In genomic region chr2:116952254-116952653, GRCh38 we compare ENCODE assay signal across 15 cellular contexts.
DNase-seq lines count a peak whose midpoint lies in the region; ATAC-seq, FAIRE-seq and TF ChIP-seq lines count a peak whose summit lies in the region.
"Had no signal": no experiment of that assay in that cellular context is flagged by ENCODE, and none has a peak within 500 bp of the region (broad histone marks: within the 10 kb centered on the region; RNA-seq: fewer than 3 reads in every experiment).

No MANE protein-coding gene starts in this region.

- ATAC-seq in HepG2 (no peak), aorta (ENCODE audit: low FRiP score) (no peak)
- no peak for ATAC-seq in activated CD4-positive, CD25-positive, alpha-beta regulatory T cell treated with anti-CD3 and anti-CD28 coated beads, Interleukin-2, amount 50 U/mL, for 24 hours
- ATAC-seq in stimulated activated effector memory CD8-positive, alpha-beta T cell treated with anti-CD3 and anti-CD28 coated beads, Interleukin-12 subunit alpha, Interleukin-12 subunit beta, amount 100 ng/mL, for 72 hours: no peak
- ATAC-seq: activated CD8-positive, alpha-beta memory T cell treated with anti-CD3 and anti-CD28 coated beads, Interleukin-2, amount 10 ng/mL, durations not matched to agents 7 days and 5 days had no signal

- FAIRE-seq in HepG2 (lab: Jason Lieb, UNC): no peak
- FAIRE-seq: keratinocyte had no signal

- TF ChIP-seq CTCF in BE2C (IDR thresholded peaks at IDR 0.05; ENCODE audit: low read depth, low read length): peak; percentile 24
- peak; percentile 27 for TF ChIP-seq CTCF in SU-DHL-6 (IDR thresholded peaks at IDR 0.05; ENCODE audit: insufficient read depth, low read length, poor library complexity, severe bottlenecking)
- no peak for TF ChIP-seq CTCF in HepG2 (CRISPR knock-in tag; IDR thresholded peaks at IDR 0.05)

- H3K79me2 ChIP-seq in SU-DHL-6 (ENCODE audit: insufficient read depth, low read length): no peaks in the 10 kb centered on the region
- no peaks in the 10 kb centered on the region for H3K79me2 ChIP-seq in HepG2 (ENCODE audit: insufficient read depth, low read length)

- H3K9me3 ChIP-seq in BE2C (no peaks in the 10 kb centered on the region), SU-DHL-6 (ENCODE audit: insufficient read depth, low read length) (no peaks in the 10 kb centered on the region; the same call in 1 of the 2 replicates), HepG2 (ENCODE audit: low read length) (peaks cover 81% of the 10 kb centered on the region), aorta (ENCODE audit: control insufficient read depth, low read length) (peaks cover 1% of the 10 kb centered on the region)

- 9% methylated on average over 4 of the region's 4 CpGs for whole genome bisulfite sequencing in HepG2 (ENCODE audit: low lambda C conversion rate)
- WGBS in aorta, 2 donors: 19 to 26% methylated on average over 4 of the region's 4 CpGs

- CTCF ChIA-PET in HepG2 (lab: Yijun Ruan, JAX; ENCODE audit: low intra/inter-chr PET ratio, low total read pairs): no interaction called here

- peaks cover 19% of the 10 kb centered on the region for H3K9me3 Mint-ChIP-seq in stimulated activated effector memory CD8-positive, alpha-beta T cell treated with anti-CD3 and anti-CD28 coated beads, Interleukin-12 subunit alpha, Interleukin-12 subunit beta, amount 100 ng/mL, for 72 hours

- no peak overlapping the region for H2AFZ ChIP-seq in SU-DHL-6 (ENCODE audit: low read depth, low read length, severe bottlenecking)
- no peak overlapping the region for H2AFZ ChIP-seq in HepG2 (ENCODE audit: low read length)

- H3K27ac Mint-ChIP-seq in stimulated activated effector memory CD8-positive, alpha-beta T cell treated with anti-CD3 and anti-CD28 coated beads, Interleukin-12 subunit alpha, Interleukin-12 subunit beta, amount 100 ng/mL, for 72 hours: no peak overlapping the region
- H3K27ac Mint-ChIP-seq: activated CD8-positive, alpha-beta memory T cell treated with anti-CD3 and anti-CD28 coated beads, Interleukin-2, amount 10 ng/mL, durations not matched to agents 7 days and 5 days; activated naive CD8-positive, alpha-beta T cell treated with anti-CD3 and anti-CD28 coated beads, Interleukin-2, amount 10 ng/mL, durations not matched to agents 7 days and 5 days; B cell had no signal

- H3K4me1 Mint-ChIP-seq in stimulated activated effector memory CD8-positive, alpha-beta T cell treated with anti-CD3 and anti-CD28 coated beads, Interleukin-12 subunit alpha, Interleukin-12 subunit beta, amount 100 ng/mL, for 72 hours: no peaks in the 10 kb centered on the region
- H3K4me1 Mint-ChIP-seq: activated CD8-positive, alpha-beta memory T cell treated with anti-CD3 and anti-CD28 coated beads, Interleukin-2, amount 10 ng/mL, durations not matched to agents 7 days and 5 days; activated naive CD8-positive, alpha-beta T cell treated with anti-CD3 and anti-CD28 coated beads, Interleukin-2, amount 10 ng/mL, durations not matched to agents 7 days and 5 days; B cell had no signal

- H3K9ac ChIP-seq in SU-DHL-6 (ENCODE audit: low read length) (no peak overlapping the region), HepG2 (ENCODE audit: insufficient read depth, low read depth, low read length) (no peak overlapping the region)

- H3K27ac ChIP-seq in SU-DHL-6 (ENCODE audit: low read depth, low read length) (no peak overlapping the region), HepG2 (ENCODE audit: extremely low read length, insufficient read depth, low read length) (no peak overlapping the region), aorta (ENCODE audit: low read depth in 1 of 2, low read length in 2 of 2) (no peak overlapping the region)

- TF ChIP-seq EP300 in HepG2 (IDR thresholded peaks at IDR 0.05; ENCODE audit: low read depth in 2 of 2, low read length in 2 of 2) (no peak), HepG2 (CRISPR knock-in tag; IDR thresholded peaks at IDR 0.05; ENCODE audit: borderline replicate concordance) (no peak)

- DNase-seq in BE2C (no peak), KBM-7 (peak; percentile 9), HepG2 (ENCODE audit: low spot score) (no peak), GM19240 (ENCODE audit: insufficient read length, low spot score) (no peak), aorta (no peak)
- DNase-seq in stimulated activated effector memory CD8-positive, alpha-beta T cell treated with anti-CD3 and anti-CD28 coated beads, Interleukin-12 subunit alpha, Interleukin-12 subunit beta, amount 100 ng/mL, for 72 hours (ENCODE audit: low spot score in 2 of 2): no peak
- DNase-seq: activated CD8-positive, alpha-beta memory T cell treated with anti-CD3 and anti-CD28 coated beads, Interleukin-2, amount 10 ng/mL, durations not matched to agents 7 days and 5 days; activated naive CD8-positive, alpha-beta T cell treated with anti-CD3 and anti-CD28 coated beads, Interleukin-2, amount 10 ng/mL, durations not matched to agents 7 days and 5 days; cortex of kidney; foreskin fibroblast; NCI-H2029 had no signal

- no peak for TF ChIP-seq POLR2A in HepG2 (IDR thresholded peaks at IDR 0.05; ENCODE audit: insufficient read depth in 1 of 2, low read depth in 2 of 2, low read length in 2 of 2)

- no peak overlapping the region for H3K4me3 ChIP-seq in BE2C (ENCODE audit: low read depth, low read length)
- H3K4me3 ChIP-seq in SU-DHL-6 (ENCODE audit: insufficient read depth, low read length, poor library complexity, severe bottlenecking): no peak overlapping the region
- H3K4me3 ChIP-seq in HepG2 (replicated peaks in 1 of 3; ENCODE audit: insufficient read depth in 1 of 3, low read depth in 2 of 3, low read length in 3 of 3): no peak overlapping the region
- no peak overlapping the region for H3K4me3 ChIP-seq in aorta (ENCODE audit: low read length in 2 of 2)

- no peaks in the 10 kb centered on the region for H3K27me3 ChIP-seq in BE2C
- H3K27me3 ChIP-seq in SU-DHL-6 (ENCODE audit: low read length): no peaks in the 10 kb centered on the region
- no peaks in the 10 kb centered on the region for H3K27me3 ChIP-seq in HepG2 (ENCODE audit: control insufficient read depth in 1 of 2, insufficient read depth in 2 of 2, low read length in 2 of 2)
- H3K27me3 ChIP-seq in aorta (ENCODE audit: control insufficient read depth in 1 of 2, insufficient read depth in 2 of 2, low read length in 1 of 2): no peaks in the 10 kb centered on the region

- H3K4me3 Mint-ChIP-seq in stimulated activated effector memory CD8-positive, alpha-beta T cell treated with anti-CD3 and anti-CD28 coated beads, Interleukin-12 subunit alpha, Interleukin-12 subunit beta, amount 100 ng/mL, for 72 hours: no peak overlapping the region
- H3K4me3 Mint-ChIP-seq: activated CD8-positive, alpha-beta memory T cell treated with anti-CD3 and anti-CD28 coated beads, Interleukin-2, amount 10 ng/mL, durations not matched to agents 7 days and 5 days; activated naive CD8-positive, alpha-beta T cell treated with anti-CD3 and anti-CD28 coated beads, Interleukin-2, amount 10 ng/mL, durations not matched to agents 7 days and 5 days; B cell had no signal

- no TSS peak for BruUV-seq in HepG2 (replicated peaks; lab: Mats Ljungman, UMichigan)

- H3F3A ChIP-seq in SU-DHL-6 (ENCODE audit: insufficient read depth): no peaks in the 10 kb centered on the region

- no peaks in the 10 kb centered on the region for H3K9me2 ChIP-seq in SU-DHL-6 (replicated peaks; ENCODE audit: insufficient read depth, low read length)

- H3K4me2 ChIP-seq in SU-DHL-6 (ENCODE audit: low read depth, low read length, poor library complexity, severe bottlenecking): no peak overlapping the region
- H3K4me2 ChIP-seq in HepG2 (ENCODE audit: low read depth, low read length): no peak overlapping the region

- in situ Hi-C loops in KBM-7 (cut with MboI; ENCODE audit: low pct_unique_long_range_greater_than_20kb, low sequenced_read_pairs) (no loop called here), HepG2 (cut with HindIII; ENCODE audit: extremely low pct_ligation_motif_present, low pct_unique_long_range_greater_than_20kb) (no loop called here)

- H3K36me3 Mint-ChIP-seq in stimulated activated effector memory CD8-positive, alpha-beta T cell treated with anti-CD3 and anti-CD28 coated beads, Interleukin-12 subunit alpha, Interleukin-12 subunit beta, amount 100 ng/mL, for 72 hours: no peaks in the 10 kb centered on the region
- H3K36me3 Mint-ChIP-seq: activated CD8-positive, alpha-beta memory T cell treated with anti-CD3 and anti-CD28 coated beads, Interleukin-2, amount 10 ng/mL, durations not matched to agents 7 days and 5 days; activated naive CD8-positive, alpha-beta T cell treated with anti-CD3 and anti-CD28 coated beads, Interleukin-2, amount 10 ng/mL, durations not matched to agents 7 days and 5 days had no signal

- no peaks in the 10 kb centered on the region for H3K4me1 ChIP-seq in BE2C
- H3K4me1 ChIP-seq in HepG2 (ENCODE audit: insufficient read depth, low read length): no peaks in the 10 kb centered on the region
- no peaks in the 10 kb centered on the region for H3K4me1 ChIP-seq in aorta (ENCODE audit: control insufficient read depth in 1 of 2, insufficient read depth in 2 of 2, low read length in 2 of 2)

- TF ChIP-seq RAD21 in HepG2 (CRISPR knock-in tag; IDR thresholded peaks at IDR 0.05): no peak

- POLR2A ChIA-PET in HepG2 (lab: Yijun Ruan, JAX): no interaction called here

- no peaks in the 10 kb centered on the region for H3K36me3 ChIP-seq in BE2C
- no peaks in the 10 kb centered on the region for H3K36me3 ChIP-seq in SU-DHL-6 (ENCODE audit: low read length)
- H3K36me3 ChIP-seq in HepG2 (replicated peaks in 1 of 2; ENCODE audit: control insufficient read depth in 1 of 2, insufficient read depth in 2 of 2, low read length in 2 of 2): no peaks in the 10 kb centered on the region
- H3K36me3 ChIP-seq in aorta (ENCODE audit: control insufficient read depth in 1 of 2, insufficient read depth in 2 of 2, low read length in 1 of 2): no peaks in the 10 kb centered on the region

- intact Hi-C loops in HepG2 (cut with micrococcal nuclease; ENCODE audit: unreplicated experiment) (loop anchor here (5.0 kb wide), 1 partner anchor 440 kb away; no protein-coding TSS in a partner anchor), aorta (cut with DNase I) (no loop called here)

- H4K20me1 ChIP-seq in SU-DHL-6 (ENCODE audit: low read depth, low read length) (no peaks in the 10 kb centered on the region), HepG2 (ENCODE audit: insufficient read depth, low read length) (no peaks in the 10 kb centered on the region)

TF ChIP-seq in HepG2, 621 proteins besides CTCF, POLR2A, EP300 and RAD21 (continues in another document):
- TF ChIP-seq STAG1 (CRISPR knock-in tag; IDR thresholded peaks at IDR 0.05) (0 out of 2 replicates have a peak, but pooled peaks have one; percentile 14), ZNF513 (CRISPR knock-in tag; conservative IDR thresholded peaks at IDR 0.05) (no peak)
